ENCODE assay signal across 23 cellular contexts in the genomic region with DNA sequence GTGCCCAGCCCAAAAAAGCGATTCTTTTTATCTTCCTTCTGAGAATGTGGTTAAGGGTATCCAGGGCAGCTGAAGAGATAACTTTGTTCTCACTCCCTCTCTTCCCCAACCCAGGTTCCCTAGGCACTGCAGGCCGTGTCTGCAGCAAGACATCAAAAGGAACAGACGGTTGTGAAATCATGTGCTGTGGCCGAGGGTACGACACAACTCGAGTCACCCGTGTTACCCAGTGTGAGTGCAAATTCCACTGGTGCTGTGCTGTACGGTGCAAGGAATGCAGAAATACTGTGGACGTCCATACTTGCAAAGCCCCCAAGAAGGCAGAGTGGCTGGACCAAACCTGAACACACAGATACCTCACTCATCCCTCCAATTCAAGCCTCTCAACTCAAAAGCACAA.
"Had no signal": no experiment of that assay in that cellular context is flagged by ENCODE, and none has a peak within 500 bp of the region (broad histone marks: within the 10 kb centered on the region; RNA-seq: fewer than 3 reads in every experiment).

No MANE protein-coding gene starts in this region.

- H3K27me3 Mint-ChIP-seq: activated B cell treated with CpG ODN at 0.5 μM for 24 hours; activated CD4-positive, alpha-beta memory T cell treated with anti-CD3 and anti-CD28 coated beads for 36 hours; activated naive CD8-positive, alpha-beta T cell; central memory CD8-positive, alpha-beta T cell; effector memory CD8-positive, alpha-beta T cell had no signal

- FAIRE-seq: colon, endothelial cell of umbilical vein had no signal

- H3K9me3 Mint-ChIP-seq: activated B cell treated with CpG ODN at 0.5 μM for 24 hours; activated CD4-positive, alpha-beta memory T cell treated with anti-CD3 and anti-CD28 coated beads for 36 hours; central memory CD8-positive, alpha-beta T cell; effector memory CD8-positive, alpha-beta T cell; natural killer cell had no signal

- H3K36me3 Mint-ChIP-seq: activated CD4-positive, alpha-beta memory T cell treated with anti-CD3 and anti-CD28 coated beads for 36 hours; activated naive CD8-positive, alpha-beta T cell; natural killer cell had no signal

- H3K36me3 ChIP-seq: ovary, prostate gland, upper lobe of right lung had no signal

- H3K9me3 ChIP-seq: adrenal gland, ascending aorta, left ventricle myocardium inferior, ovary, prostate gland, thyroid gland, upper lobe of right lung had no signal

- H3K27me3 ChIP-seq: adrenal gland, ascending aorta, ovary, thyroid gland, upper lobe of right lung had no signal

- H3K4me3 ChIP-seq: adrenal gland, ascending aorta, left ventricle myocardium inferior, ovary, prostate gland, thyroid gland, upper lobe of right lung had no signal

- H3K4me3 Mint-ChIP-seq: activated B cell treated with CpG ODN at 0.5 μM for 24 hours; activated CD4-positive, alpha-beta memory T cell treated with anti-CD3 and anti-CD28 coated beads for 36 hours; activated naive CD8-positive, alpha-beta T cell; central memory CD8-positive, alpha-beta T cell; effector memory CD8-positive, alpha-beta T cell; natural killer cell had no signal

- DNase-seq: activated B cell treated with CpG ODN at 0.5 μM for 24 hours; activated CD4-positive, alpha-beta memory T cell treated with anti-CD3 and anti-CD28 coated beads for 36 hours; activated CD4-positive, alpha-beta T cell treated with anti-CD3 and anti-CD28 coated beads for 48 hours; activated gamma-delta T cell; adrenal gland; effector memory CD8-positive, alpha-beta T cell; foreskin melanocyte; kidney glomerular epithelial cell; left ventricle myocardium inferior; midbrain; natural killer cell; ovary; stimulated activated CD4-positive, alpha-beta T cell treated with anti-CD3 and anti-CD28 coated beads, Interleukin-4, amount 100 ng/mL, for 24 hours; stimulated activated naive CD8-positive, alpha-beta T cell treated with anti-CD3 and anti-CD28 coated beads, Interleukin-15, Interleukin-2, amounts not matched to agents 100 U/mL and 50 U/mL, for 24 hours; T-helper 1 cell; thyroid gland; upper lobe of right lung had no signal

- H3K4me1 ChIP-seq: adrenal gland, ascending aorta, prostate gland, upper lobe of right lung had no signal

- H3K27ac ChIP-seq: adrenal gland, ascending aorta, left ventricle myocardium inferior, ovary, prostate gland, thyroid gland, upper lobe of right lung had no signal

- H3K4me1 Mint-ChIP-seq: activated B cell treated with CpG ODN at 0.5 μM for 24 hours; central memory CD8-positive, alpha-beta T cell; natural killer cell had no signal

- H3K27ac Mint-ChIP-seq: activated B cell treated with CpG ODN at 0.5 μM for 24 hours; activated CD4-positive, alpha-beta memory T cell treated with anti-CD3 and anti-CD28 coated beads for 36 hours; activated naive CD8-positive, alpha-beta T cell; effector memory CD8-positive, alpha-beta T cell; natural killer cell had no signal
